Comparison of ENCODE assay signal across 1 cellular context in the genomic region with DNA sequence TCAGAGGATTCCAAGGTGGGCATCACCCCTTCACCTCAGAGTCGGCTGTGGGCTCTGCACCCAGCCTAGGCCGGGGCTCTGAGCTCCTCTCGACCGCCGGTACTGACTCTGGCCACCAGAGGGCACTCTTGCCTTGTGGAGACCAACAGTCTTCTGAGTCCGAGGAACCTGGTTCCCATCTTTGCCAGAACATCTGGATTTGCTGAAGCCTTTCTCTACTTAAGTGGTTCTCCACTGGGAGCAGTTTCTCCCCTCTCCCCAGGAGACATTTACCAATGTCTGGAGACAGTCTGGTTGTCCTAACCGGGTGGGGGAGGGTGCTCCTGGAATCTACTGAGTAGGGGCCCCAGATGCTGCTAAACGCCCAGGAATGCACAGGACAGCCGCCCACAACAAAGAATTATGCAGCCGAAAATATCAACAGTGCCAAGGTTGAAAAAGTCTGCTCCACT.
A peak's percentile ranks its signal among the peaks of the same experiment; 100 is the strongest.
TF ChIP-seq lines count a peak whose summit lies in the region.

No MANE protein-coding gene starts in this region.

TF ChIP-seq in IMR-90, 13 proteins besides CTCF, POLR2A, EP300 and RAD21:
- TF ChIP-seq SMC3 (IDR thresholded peaks at IDR 0.05; ENCODE audit: low read depth, low read length) (peak; percentile 95), NFE2L2 (IDR thresholded peaks at IDR 0.05; ENCODE audit: low read depth, low read length) (no peak), MAZ (IDR thresholded peaks at IDR 0.05; ENCODE audit: borderline replicate concordance, low read depth, low read length) (peak; percentile 43; the same call in 1 of the 2 replicates)
TF ChIP-seq in IMR-90: peak in this region for 2.
